In genomic region chr12:49208661-49209060, GRCh38 we compare ENCODE assay signal across 18 cellular contexts.
"Had no signal": no experiment of that assay in that cellular context is flagged by ENCODE, and none has a peak within 500 bp of the region (broad histone marks: within the 10 kb centered on the region; RNA-seq: fewer than 3 reads in every experiment).

No MANE protein-coding gene starts in this region.

- H3K27me3 ChIP-seq: breast epithelium had no signal

- ATAC-seq: activated CD4-positive, CD25-positive, alpha-beta regulatory T cell treated with anti-CD3 and anti-CD28 coated beads, Interleukin-2, amount 50 U/mL, for 24 hours; mucosa of descending colon; naive thymus-derived CD4-positive, alpha-beta T cell; stimulated activated naive B cell treated with anti-CD40 and anti-IgM and Interleukin-4, amounts not matched to agents 10 μg/mL and 1 μg/mL and 100 μg/mL, for 72 hours had no signal

- H3K36me3 ChIP-seq: breast epithelium, left ventricle myocardium inferior had no signal

- H3K27ac ChIP-seq: breast epithelium, left ventricle myocardium inferior had no signal

- H3K9me3 ChIP-seq: breast epithelium, left ventricle myocardium inferior, mucosa of descending colon had no signal

- H3K4me1 ChIP-seq: breast epithelium, left ventricle myocardium inferior had no signal

- H3K4me3 ChIP-seq: breast epithelium, left ventricle myocardium inferior, mucosa of descending colon had no signal

- DNase-seq: activated CD4-positive, alpha-beta T cell treated with anti-CD3 and anti-CD28 coated beads, Interleukin-2, amount 50 U/mL, for 1 hour; activated naive CD4-positive, alpha-beta T cell treated with Interleukin-2 at 50 U/mL for 16 hours; activated T-cell treated with anti-CD3 and anti-CD28 coated beads for 4 hours; aorta; dermis blood vessel endothelial cell; hippocampal formation; kidney; left ventricle myocardium inferior; mucosa of descending colon; naive thymus-derived CD4-positive, alpha-beta T cell; nucleus accumbens; posterior cingulate gyrus; stimulated activated CD4-positive, alpha-beta T cell treated with anti-CD3 and anti-CD28 coated beads, Interleukin-2, amount 100 ng/mL, for 48 hours; stimulated activated naive B cell treated with anti-CD40 and anti-IgM and Interleukin-4, amounts not matched to agents 10 μg/mL and 1 μg/mL and 100 μg/mL, for 72 hours; T-helper 9 cell; trophoblast cell had no signal
